In genomic region chr22:41847300-41847699, GRCh38 we compare ENCODE assay signal across 11 cellular contexts. TPM values are rescaled to one million over a fixed set of nuclear protein-coding genes. Genes with fewer than 3 reads are reported as not detected.
DNase-seq lines count a peak whose midpoint lies in the region; ATAC-seq lines count a peak whose summit lies in the region.
"Had no signal": no experiment of that assay in that cellular context is flagged by ENCODE, and none has a peak within 500 bp of the region (broad histone marks: within the 10 kb centered on the region; RNA-seq: fewer than 3 reads in every experiment).

No MANE protein-coding gene starts in this region.

- peaks cover 13 to 82% (median 29%) of the 10 kb centered on the region in 11 experiments; a peak in 21 of 22 replicates for H3K36me3 ChIP-seq in BLaER1 treated with 17β-estradiol and CSF1 and Interleukin-3, amounts not matched to agents 10 nM and 100 nM
- no peaks in the 10 kb centered on the region for H3K36me3 ChIP-seq in naive thymus-derived CD4-positive, alpha-beta T cell (ENCODE audit: control insufficient read depth in 2 of 3, insufficient read depth in 3 of 3, low read length in 3 of 3)
- H3K36me3 ChIP-seq: right atrium auricular region had no signal

- peak overlapping the region in 6 of 11 experiments; percentile 9 to 66 (median 48); a peak in 5 of 22 replicates for H3K4me2 ChIP-seq in BLaER1 treated with 17β-estradiol and CSF1 and Interleukin-3, amounts not matched to agents 10 nM and 100 nM

- intact Hi-C loops in naive thymus-derived CD4-positive, alpha-beta T cell (cut with micrococcal nuclease), result no loop called here

- in situ Hi-C loops in G401 (cut with HindIII; ENCODE audit: low sequenced_read_pairs), result no loop called here

- H3K27me3 ChIP-seq in BLaER1 treated with 17β-estradiol and CSF1 and Interleukin-3, amounts not matched to agents 10 nM and 100 nM, result no peaks in the 10 kb centered on the region
- H3K27me3 ChIP-seq in naive thymus-derived CD4-positive, alpha-beta T cell (ENCODE audit: control insufficient read depth in 2 of 2, insufficient read depth in 2 of 2, low read length in 2 of 2), result no peaks in the 10 kb centered on the region
- H3K27me3 ChIP-seq: right atrium auricular region had no signal

- H3K4me1 Mint-ChIP-seq in activated naive CD8-positive, alpha-beta T cell treated with anti-CD3 and anti-CD28 coated beads for 36 hours, result peaks cover 40% of the 10 kb centered on the region
- peaks cover 30 to 56% (median 52%) of the 10 kb centered on the region in 7 donors for H3K4me1 Mint-ChIP-seq in naive thymus-derived CD4-positive, alpha-beta T cell

- peaks cover 59 to 100% (median 96%) of the 10 kb centered on the region in 11 experiments; a peak in 21 of 22 replicates for H4K20me1 ChIP-seq in BLaER1 treated with 17β-estradiol and CSF1 and Interleukin-3, amounts not matched to agents 10 nM and 100 nM

- no peaks in the 10 kb centered on the region for H3K9me3 ChIP-seq in BLaER1 treated with 17β-estradiol and CSF1 and Interleukin-3, amounts not matched to agents 10 nM and 100 nM (replicated peaks in 1 of 11)
- H3K9me3 ChIP-seq in naive thymus-derived CD4-positive, alpha-beta T cell (ENCODE audit: control insufficient read depth in 2 of 3, low read length in 3 of 3), result no peaks in the 10 kb centered on the region
- H3K9me3 ChIP-seq: right atrium auricular region had no signal

- peak overlapping the region in 3 of 11 experiments; percentile 1 to 68 (median 15); a peak in 2 of 22 replicates for H3K27ac ChIP-seq in BLaER1 treated with 17β-estradiol and CSF1 and Interleukin-3, amounts not matched to agents 10 nM and 100 nM
- H3K27ac ChIP-seq in naive thymus-derived CD4-positive, alpha-beta T cell (ENCODE audit: low read depth, low read length), result no peak overlapping the region
- H3K27ac ChIP-seq: right atrium auricular region had no signal

- DNase-seq in G401 (ENCODE audit: low spot score) (peak; percentile 69), NCI-H1694 treated with DMSO at 0.1 percent for 48 hours (lab: John Stamatoyannopoulos, UW) (no peak)
- no peak for DNase-seq in activated naive CD8-positive, alpha-beta T cell treated with anti-CD3 and anti-CD28 coated beads for 36 hours
- no peak for DNase-seq in naive thymus-derived CD4-positive, alpha-beta T cell
- DNase-seq: activated T-cell treated with anti-CD3 and anti-CD28 coated beads for 4 hours, COR-L47, SHP77 had no signal

- no peaks in the 10 kb centered on the region for H3K9me3 Mint-ChIP-seq in activated naive CD8-positive, alpha-beta T cell treated with anti-CD3 and anti-CD28 coated beads for 36 hours
- no peaks in the 10 kb centered on the region for H3K9me3 Mint-ChIP-seq in naive thymus-derived CD4-positive, alpha-beta T cell

- no peak overlapping the region for H3K4me3 Mint-ChIP-seq in activated naive CD8-positive, alpha-beta T cell treated with anti-CD3 and anti-CD28 coated beads for 36 hours
- no peak overlapping the region for H3K4me3 Mint-ChIP-seq in naive thymus-derived CD4-positive, alpha-beta T cell

- H3K4me1 ChIP-seq in BLaER1 treated with 17β-estradiol and CSF1 and Interleukin-3, amounts not matched to agents 10 nM and 100 nM, result peaks cover 43 to 69% (median 52%) of the 10 kb centered on the region in 10 experiments
- H3K4me1 ChIP-seq in naive thymus-derived CD4-positive, alpha-beta T cell (ENCODE audit: control insufficient read depth in 2 of 2, insufficient read depth in 2 of 2, low read length in 2 of 2), result peaks cover 4 to 17% of the 10 kb centered on the region in 2 donors

- no peak for ATAC-seq in naive thymus-derived CD4-positive, alpha-beta T cell
- ATAC-seq in GM18909 (IDR thresholded peaks at IDR 0.05; ENCODE audit: poor library complexity, unreplicated experiment) (no peak), HG03460 (IDR thresholded peaks at IDR 0.05; ENCODE audit: unreplicated experiment) (no peak)

- H3K4me3 ChIP-seq in BLaER1 treated with 17β-estradiol and CSF1 and Interleukin-3, amounts not matched to agents 10 nM and 100 nM, result no peak overlapping the region
- no peak overlapping the region for H3K4me3 ChIP-seq in naive thymus-derived CD4-positive, alpha-beta T cell (ENCODE audit: low read length)
- H3K4me3 ChIP-seq: right atrium auricular region had no signal

- no peaks in the 10 kb centered on the region for H3K27me3 Mint-ChIP-seq in activated naive CD8-positive, alpha-beta T cell treated with anti-CD3 and anti-CD28 coated beads for 36 hours
- H3K27me3 Mint-ChIP-seq in naive thymus-derived CD4-positive, alpha-beta T cell, result no peaks in the 10 kb centered on the region

- peaks cover 6% of the 10 kb centered on the region for H3K36me3 Mint-ChIP-seq in activated naive CD8-positive, alpha-beta T cell treated with anti-CD3 and anti-CD28 coated beads for 36 hours
- peaks cover 0 to 6% (median 0%) of the 10 kb centered on the region in 5 donors for H3K36me3 Mint-ChIP-seq in naive thymus-derived CD4-positive, alpha-beta T cell

- CTCF ChIA-PET in naive thymus-derived CD4-positive, alpha-beta T cell (lab: Charles Lee), result interaction anchor here (0.6 to 2.6 kb wide), 3 partner anchors 10 to 115 kb away, joined by 3 to 12 read pairs (median 3); no protein-coding TSS in a partner anchor

- POLR2A ChIA-PET in naive thymus-derived CD4-positive, alpha-beta T cell (lab: Charles Lee), result interaction anchor here (0.7 to 1.0 kb wide), 2 partner anchors 8 to 150 kb away, joined by 3 read pairs; no protein-coding TSS in a partner anchor

- no peak overlapping the region for H3K9ac ChIP-seq in BLaER1 treated with 17β-estradiol and CSF1 and Interleukin-3, amounts not matched to agents 10 nM and 100 nM

- H3K27ac Mint-ChIP-seq in activated naive CD8-positive, alpha-beta T cell treated with anti-CD3 and anti-CD28 coated beads for 36 hours, result peak overlapping the region; percentile 10
- peak overlapping the region in 7 of 9 donors; percentile 11 to 77 (median 47) for H3K27ac Mint-ChIP-seq in naive thymus-derived CD4-positive, alpha-beta T cell

RNA-seq across cellular contexts. Expression of gene SREBF2, which starts 14.4 kb away (rescaled TPM):
- 31.1 and 37.4 TPM in 2 replicates for total RNA-seq in G401 (2014; rRNA removed; shearing (Covaris generic))
- 10 to 100 TPM; 68.1 to 74.8 TPM for total RNA-seq in activated naive CD8-positive, alpha-beta T cell treated with anti-CD3 and anti-CD28 coated beads for 36 hours
- 100 to 1,000 TPM in 3 of 5 experiments, 10 to 100 TPM in 2; 71.5 to 117 (median 101) TPM for total RNA-seq in naive thymus-derived CD4-positive, alpha-beta T cell
- 10 to 100 TPM; 17.4 to 21.0 TPM for polyA plus RNA-seq in naive thymus-derived CD4-positive, alpha-beta T cell

RNA-seq across cellular contexts. Expression of gene CCDC134, which starts 46.8 kb away (rescaled TPM):
- 10.0 and 10.8 TPM in 2 replicates for total RNA-seq in G401 (2014; rRNA removed; shearing (Covaris generic))
- total RNA-seq in activated naive CD8-positive, alpha-beta T cell treated with anti-CD3 and anti-CD28 coated beads for 36 hours, result 10 to 100 TPM; 14.4 to 15.8 TPM
- total RNA-seq in naive thymus-derived CD4-positive, alpha-beta T cell, result 10 to 100 TPM; 13.7 to 22.8 (median 18.2) TPM
- 1 to 10 TPM; 4.5 to 9.1 TPM for polyA plus RNA-seq in naive thymus-derived CD4-positive, alpha-beta T cell
